ENCODE assay signal across 16 cellular contexts in the genomic region with DNA sequence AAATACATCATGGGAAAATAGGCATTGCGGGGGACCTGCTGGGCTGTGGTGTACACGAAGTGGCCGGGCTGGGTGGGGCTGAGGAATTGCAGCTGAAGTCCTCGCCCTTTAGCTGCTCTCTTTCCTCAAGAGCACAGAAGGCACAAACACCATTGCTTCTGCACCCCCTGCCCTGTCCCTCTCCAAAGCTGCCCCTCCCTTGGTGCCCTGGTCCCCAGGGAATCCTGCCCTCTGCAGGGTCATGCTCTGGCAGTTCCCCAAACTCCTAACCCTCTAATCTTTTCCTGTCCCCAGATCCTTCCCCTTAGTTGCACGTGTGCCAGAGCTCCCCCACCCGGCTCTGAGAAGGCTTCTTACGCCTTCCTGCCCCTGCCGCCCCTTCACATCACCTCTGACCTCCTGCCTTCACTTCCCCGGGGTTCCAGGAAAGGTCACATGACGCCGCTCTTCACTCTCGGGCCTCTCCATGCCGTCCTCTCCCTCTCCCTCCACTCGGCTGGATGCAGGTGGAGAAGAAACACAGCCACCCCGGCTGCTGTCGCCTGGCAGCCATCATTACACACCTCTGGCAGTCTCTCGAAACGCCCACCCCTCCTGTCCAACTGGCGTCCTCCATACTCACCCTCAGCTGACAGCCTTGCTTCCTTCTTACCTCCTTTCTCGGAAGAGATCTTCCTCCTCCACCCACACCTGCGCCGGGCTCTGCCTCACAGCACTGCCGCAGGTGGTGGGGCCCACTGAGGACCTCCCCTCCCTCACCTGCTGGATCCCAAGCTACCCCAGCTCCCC. TPM values are rescaled to one million over a fixed set of nuclear protein-coding genes. Genes with fewer than 3 reads are reported as not detected.
DNase-seq lines count a peak whose midpoint lies in the region; ATAC-seq, FAIRE-seq and TF ChIP-seq lines count a peak whose summit lies in the region.
"Had no signal": no experiment of that assay in that cellular context is flagged by ENCODE, and none has a peak within 500 bp of the region (broad histone marks: within the 10 kb centered on the region; RNA-seq: fewer than 3 reads in every experiment).

No MANE protein-coding gene starts in this region.

- ATAC-seq in HepG2 (peak; percentile 34), right lobe of liver (no peak), left colon (peak; percentile 62), GM21423 (IDR thresholded peaks at IDR 0.05; ENCODE audit: unreplicated experiment) (no peak)
- no peak for ATAC-seq in stimulated activated naive B cell treated with anti-CD40 and anti-IgM and Interleukin-4, amounts not matched to agents 10 μg/mL and 1 μg/mL and 100 μg/mL, for 72 hours (replicated peaks)
- ATAC-seq: activated CD8-positive, alpha-beta memory T cell treated with anti-CD3 and anti-CD28 coated beads, Interleukin-2, amount 10 ng/mL, durations not matched to agents 7 days and 5 days had no signal

- peaks cover 56 to 73% of the 10 kb centered on the region in 2 donors for H3K27me3 Mint-ChIP-seq in stimulated activated naive B cell treated with anti-CD40 and anti-IgM and Interleukin-4, amounts not matched to agents 10 μg/mL and 1 μg/mL and 100 μg/mL, for 72 hours

- H3K9me3 ChIP-seq in HepG2 (ENCODE audit: low read length) = no peaks in the 10 kb centered on the region
- H3K9me3 ChIP-seq in right lobe of liver = no peaks in the 10 kb centered on the region
- H3K9me3 ChIP-seq in OCI-LY3 (ENCODE audit: insufficient read depth, low read length) = no peaks in the 10 kb centered on the region

- H2AFZ ChIP-seq in HepG2 (ENCODE audit: low read length) = no peak overlapping the region
- H2AFZ ChIP-seq in OCI-LY3 (ENCODE audit: low read depth, low read length) = peak overlapping the region; percentile 81

- H3K4me2 ChIP-seq in HepG2 (ENCODE audit: low read depth, low read length) (peak overlapping the region; percentile 95), OCI-LY3 (ENCODE audit: low read length) (peak overlapping the region; percentile 61)

- peak overlapping the region; percentile 10 for H3K27ac ChIP-seq in HepG2 (ENCODE audit: extremely low read length, insufficient read depth, low read length)
- no peak overlapping the region for H3K27ac ChIP-seq in right lobe of liver
- no peak overlapping the region for H3K27ac ChIP-seq in OCI-LY3 (ENCODE audit: low read length)
- H3K27ac ChIP-seq: coronary artery, epithelial cell of prostate, VCaP had no signal

- peaks cover 34 to 57% of the 10 kb centered on the region in 2 donors for H3K4me1 Mint-ChIP-seq in stimulated activated naive B cell treated with anti-CD40 and anti-IgM and Interleukin-4, amounts not matched to agents 10 μg/mL and 1 μg/mL and 100 μg/mL, for 72 hours

- H3K36me3 ChIP-seq in HepG2 (replicated peaks in 1 of 2; ENCODE audit: control insufficient read depth in 1 of 2, insufficient read depth in 2 of 2, low read length in 2 of 2) = no peaks in the 10 kb centered on the region
- H3K36me3 ChIP-seq in right lobe of liver = no peaks in the 10 kb centered on the region
- H3K36me3 ChIP-seq in OCI-LY3 (replicated peaks; ENCODE audit: low read depth, low read length) = no peaks in the 10 kb centered on the region

- TF ChIP-seq EP300 in HepG2 (IDR thresholded peaks at IDR 0.05; ENCODE audit: low read depth in 2 of 2, low read length in 2 of 2) (no peak), HepG2 (CRISPR knock-in tag; IDR thresholded peaks at IDR 0.05; ENCODE audit: borderline replicate concordance) (no peak)

- TF ChIP-seq RAD21 in HepG2 (CRISPR knock-in tag; IDR thresholded peaks at IDR 0.05) = no peak

- intact Hi-C loops in HepG2 (cut with micrococcal nuclease; ENCODE audit: unreplicated experiment) (loop anchor here (5.0 kb wide), 1 partner anchor 146 kb away; no protein-coding TSS in a partner anchor), right lobe of liver (cut with DNase I) (loop anchor here in 1 of 2 donors (10.0 kb wide), 1 partner anchor 192 kb away; no protein-coding TSS in a partner anchor), left colon (cut with DNase I, micrococcal nuclease) (no loop called here)

- H3K36me3 Mint-ChIP-seq in stimulated activated naive B cell treated with anti-CD40 and anti-IgM and Interleukin-4, amounts not matched to agents 10 μg/mL and 1 μg/mL and 100 μg/mL, for 72 hours = no peaks in the 10 kb centered on the region
- H3K36me3 Mint-ChIP-seq: activated CD8-positive, alpha-beta memory T cell treated with anti-CD3 and anti-CD28 coated beads, Interleukin-2, amount 10 ng/mL, durations not matched to agents 7 days and 5 days had no signal

- WGBS in HepG2 (ENCODE audit: low lambda C conversion rate) = 6% methylated on average over 20 of the region's 23 CpGs
- WGBS in right lobe of liver (ENCODE audit: insufficient coverage, low coverage, low lambda C conversion rate, missing lambda C conversion rate) = 55% methylated on average over 22 of the region's 23 CpGs

- H3K9ac ChIP-seq in HepG2 (ENCODE audit: insufficient read depth, low read depth, low read length) (peak overlapping the region; percentile 70), OCI-LY3 (ENCODE audit: low read length) (no peak overlapping the region; the same call in 1 of the 2 replicates)

- no peaks in the 10 kb centered on the region for H4K20me1 ChIP-seq in HepG2 (ENCODE audit: insufficient read depth, low read length)
- H4K20me1 ChIP-seq in OCI-LY3 (ENCODE audit: insufficient read depth, low read length) = no peaks in the 10 kb centered on the region

- no peak for FAIRE-seq in HepG2 (lab: Jason Lieb, UNC)
- FAIRE-seq: GM19239 had no signal

- H3K79me2 ChIP-seq in HepG2 (ENCODE audit: insufficient read depth, low read length) = peaks cover 4% of the 10 kb centered on the region
- no peaks in the 10 kb centered on the region for H3K79me2 ChIP-seq in OCI-LY3 (ENCODE audit: low read length)

- H3K4me1 ChIP-seq in HepG2 (ENCODE audit: insufficient read depth, low read length) = peaks cover 68% of the 10 kb centered on the region
- peaks cover 0 to 24% (median 10%) of the 10 kb centered on the region in 4 donors for H3K4me1 ChIP-seq in right lobe of liver
- peaks cover 39% of the 10 kb centered on the region for H3K4me1 ChIP-seq in OCI-LY3 (ENCODE audit: low read length)

- peak overlapping the region; percentile 38 for H3K27ac Mint-ChIP-seq in stimulated activated naive B cell treated with anti-CD40 and anti-IgM and Interleukin-4, amounts not matched to agents 10 μg/mL and 1 μg/mL and 100 μg/mL, for 72 hours
- H3K27ac Mint-ChIP-seq: activated CD8-positive, alpha-beta memory T cell treated with anti-CD3 and anti-CD28 coated beads, Interleukin-2, amount 10 ng/mL, durations not matched to agents 7 days and 5 days had no signal

- CTCF ChIA-PET in HepG2 (lab: Yijun Ruan, JAX; ENCODE audit: low intra/inter-chr PET ratio, low total read pairs) = no interaction called here

- H3K4me3 ChIP-seq in HepG2 (replicated peaks in 1 of 3; ENCODE audit: insufficient read depth in 1 of 3, low read depth in 2 of 3, low read length in 3 of 3) = peak overlapping the region; percentile 73 to 88 (median 85)
- H3K4me3 ChIP-seq in right lobe of liver = peak overlapping the region in 1 of 3 donors; percentile 2
- H3K4me3 ChIP-seq in OCI-LY3 (ENCODE audit: low read length) = peak overlapping the region; percentile 60
- H3K4me3 ChIP-seq: coronary artery had no signal

- POLR2A ChIA-PET in HepG2 (lab: Yijun Ruan, JAX) = interaction anchor here (1.7 to 4.8 kb wide), 4 partner anchors 8 to 58 kb away, joined by 4 to 35 read pairs (median 14); no protein-coding TSS in a partner anchor

- TF ChIP-seq POLR2A in HepG2 (IDR thresholded peaks at IDR 0.05; ENCODE audit: insufficient read depth in 1 of 2, low read depth in 2 of 2, low read length in 2 of 2) (no peak; a peak in 1 of 4 replicates), right lobe of liver (IDR thresholded peaks at IDR 0.05) (no peak)

- H3K27me3 ChIP-seq in HepG2 (ENCODE audit: control insufficient read depth in 1 of 2, insufficient read depth in 2 of 2, low read length in 2 of 2) (no peaks in the 10 kb centered on the region), right lobe of liver (no peaks in the 10 kb centered on the region), OCI-LY3 (ENCODE audit: low read depth, low read length) (peaks cover 62% of the 10 kb centered on the region)

- BruUV-seq in HepG2 (replicated peaks; lab: Mats Ljungman, UMichigan) = no TSS peak

- peak overlapping the region; percentile 10 to 54 for H3K4me3 Mint-ChIP-seq in stimulated activated naive B cell treated with anti-CD40 and anti-IgM and Interleukin-4, amounts not matched to agents 10 μg/mL and 1 μg/mL and 100 μg/mL, for 72 hours
- H3K4me3 Mint-ChIP-seq: activated CD8-positive, alpha-beta memory T cell treated with anti-CD3 and anti-CD28 coated beads, Interleukin-2, amount 10 ng/mL, durations not matched to agents 7 days and 5 days had no signal

- no peak for DNase-seq in HepG2 (ENCODE audit: low spot score)
- no peak for DNase-seq in right lobe of liver
- peak in 1 of 2 donors; percentile 74 for DNase-seq in left colon
- no peak for DNase-seq in stimulated activated naive B cell treated with anti-CD40 and anti-IgM and Interleukin-4, amounts not matched to agents 10 μg/mL and 1 μg/mL and 100 μg/mL, for 72 hours
- no peak for DNase-seq in NCI-H2107 (lab: John Stamatoyannopoulos, UW)
- DNase-seq in NCI-H2029 treated with DMSO at 0.1 percent for 48 hours (lab: John Stamatoyannopoulos, UW) = no peak
- DNase-seq: activated CD8-positive, alpha-beta memory T cell treated with anti-CD3 and anti-CD28 coated beads, Interleukin-2, amount 10 ng/mL, durations not matched to agents 7 days and 5 days; activated gamma-delta T cell; GF-D8; stimulated activated naive CD4-positive, alpha-beta T cell treated with Interleukin-2 at 50 U/mL for 16 hours had no signal

- TF ChIP-seq CTCF in HepG2 (CRISPR knock-in tag; IDR thresholded peaks at IDR 0.05) = peak; percentile 42; the same call in 1 of the 2 replicates
- TF ChIP-seq CTCF in right lobe of liver (IDR thresholded peaks at IDR 0.05) = no peak
- TF ChIP-seq CTCF in OCI-LY3 (IDR thresholded peaks at IDR 0.05; ENCODE audit: low read depth, low read length) = 0 out of 2 replicates have a peak, but pooled peaks have one; percentile 8

- no peaks in the 10 kb centered on the region for H3K9me3 Mint-ChIP-seq in stimulated activated naive B cell treated with anti-CD40 and anti-IgM and Interleukin-4, amounts not matched to agents 10 μg/mL and 1 μg/mL and 100 μg/mL, for 72 hours

- in situ Hi-C loops in HepG2 (cut with HindIII; ENCODE audit: extremely low pct_ligation_motif_present, low pct_unique_long_range_greater_than_20kb) = loop anchor here (10.0 kb wide), 1 partner anchor 202 kb away; a partner anchor contains a TSS

RNA-seq across cellular contexts. Expression of a gene that starts 6.9 kb away (rescaled TPM):
- 42.5 and 56.5 TPM in 2 replicates for total RNA-seq in HepG2 (2016; rRNA removed; fragmentation: Illumina TruSeq; extraction: Trizol)
- total RNA-seq in HepG2 (2016; cell fraction: cytosol; rRNA removed; fragmentation: Illumina TruSeq; extraction: Trizol; ENCODE audit: low read depth) = 71.9 and 81.0 TPM in 2 replicates
- total RNA-seq in HepG2 (2016; cell fraction: insoluble cytoplasmic fraction; rRNA removed; fragmentation: Illumina TruSeq; extraction: Trizol) = 34.4 and 55.2 TPM in 2 replicates
- total RNA-seq in HepG2 (2016; cell fraction: membrane; rRNA removed; fragmentation: Illumina TruSeq; extraction: Trizol) = 69.6 and 77.5 TPM in 2 replicates
- 66.0 and 74.7 TPM in 2 replicates for total RNA-seq in HepG2 (2016; cell fraction: nucleus; rRNA removed; fragmentation: Illumina TruSeq; extraction: Trizol)
- polyA plus RNA-seq in HepG2 (2011; rRNA removed) = 155 and 208 TPM in 2 replicates
- polyA plus RNA-seq in HepG2 (2011; cell fraction: cytosol; rRNA removed) = 113 and 150 TPM in 2 replicates
- polyA plus RNA-seq in HepG2 (2011; cell fraction: nucleus; rRNA removed) = 207 and 256 TPM in 2 replicates
- 61.3 and 94.3 TPM in 2 replicates for polyA plus RNA-seq in HepG2 (2012)
- 28.0 and 30.8 TPM in 2 replicates for polyA plus RNA-seq in HepG2 (2016; cell fraction: cytosol; fragmentation: Illumina TruSeq; extraction: Trizol; ENCODE audit: low read depth)
- 34.4 and 44.9 TPM in 2 replicates for polyA plus RNA-seq in HepG2 (2016; cell fraction: insoluble cytoplasmic fraction; fragmentation: Illumina TruSeq; extraction: Trizol; ENCODE audit: low read depth)
- polyA plus RNA-seq in HepG2 (2016; cell fraction: membrane; fragmentation: Illumina TruSeq; extraction: Trizol; ENCODE audit: low read depth) = 53.8 and 67.9 TPM in 2 replicates
- 84.3 and 88.3 TPM in 2 replicates for polyA plus RNA-seq in HepG2 (2016; cell fraction: nucleus; fragmentation: Illumina TruSeq; extraction: Trizol; ENCODE audit: insufficient read depth, low read depth)
- 65.0 and 447 TPM in 2 replicates for polyA minus RNA-seq in HepG2 (2011; rRNA and poly(A)+ RNA removed; ENCODE audit: low replicate concordance)
- polyA minus RNA-seq in HepG2 (2011; cell fraction: cytosol; rRNA and poly(A)+ RNA removed) = 126 and 149 TPM in 2 replicates
- polyA minus RNA-seq in HepG2 (2011; cell fraction: nucleus; rRNA and poly(A)+ RNA removed) = 126 and 142 TPM in 2 replicates
- total RNA-seq in right lobe of liver = 100 to 1,000 TPM; 165 to 218 (median 207) TPM
- 10 to 100 TPM; 36.4 to 66.2 TPM for total RNA-seq in left colon

Comparison
In these comparisons a context has a peak if more than half of its experiments do, and no peak if none do; other contexts are left out.
1. ATAC-seq: peak in HepG2 (single experiment) and left colon (single experiment); none in right lobe of liver (0 of 4), stimulated activated naive B cell treated with anti-CD40 and anti-IgM and Interleukin-4, amounts not matched to agents 10 μg/mL and 1 μg/mL and 100 μg/mL, for 72 hours (0 of 2) and GM21423 (single experiment).
2. CTCF ChIP-seq: peak in HepG2 (single experiment) and OCI-LY3 (single experiment); none in right lobe of liver (0 of 4).